In genomic region chr7:44116087-44116788, GRCh38 we compare ENCODE assay signal across 1 cellular context.
TF ChIP-seq lines count a peak whose summit lies in the region.

No MANE protein-coding gene starts in this region.

TF ChIP-seq in IMR-90, 13 proteins besides CTCF, POLR2A, EP300 and RAD21:
- no peak for TF ChIP-seq MAZ (IDR thresholded peaks at IDR 0.05; ENCODE audit: borderline replicate concordance, low read depth, low read length)
- TF ChIP-seq MXI1 (IDR thresholded peaks at IDR 0.05; ENCODE audit: borderline replicate concordance, low read depth, low read length): no peak
- no peak for TF ChIP-seq USF2 (IDR thresholded peaks at IDR 0.05; ENCODE audit: low read depth, low read length)
- TF ChIP-seq NFE2L2 (IDR thresholded peaks at IDR 0.05; ENCODE audit: low read depth, low read length): no peak
- TF ChIP-seq CEBPB (IDR thresholded peaks at IDR 0.05; ENCODE audit: low read depth, low read length): no peak
- TF ChIP-seq RCOR1 (IDR thresholded peaks at IDR 0.05; ENCODE audit: insufficient replicate concordance, low read length): no peak
- no peak for TF ChIP-seq BHLHE40 (IDR thresholded peaks at IDR 0.05; ENCODE audit: low read depth, low read length)
- TF ChIP-seq MAFK (IDR thresholded peaks at IDR 0.05; ENCODE audit: low read depth, low read length): no peak
- no peak for TF ChIP-seq FOS (IDR thresholded peaks at IDR 0.05; ENCODE audit: low read depth, low read length)
- no peak for TF ChIP-seq RFX5 (IDR thresholded peaks at IDR 0.05; ENCODE audit: low read depth, low read length)
- TF ChIP-seq CHD1 (IDR thresholded peaks at IDR 0.05; ENCODE audit: low read depth, low read length): no peak
- TF ChIP-seq ELK1 (IDR thresholded peaks at IDR 0.05; ENCODE audit: borderline replicate concordance, low read depth, low read length): no peak
- no peak for TF ChIP-seq SMC3 (IDR thresholded peaks at IDR 0.05; ENCODE audit: low read depth, low read length)
TF ChIP-seq in IMR-90: peak in this region for 0.
